In the genomic region with DNA sequence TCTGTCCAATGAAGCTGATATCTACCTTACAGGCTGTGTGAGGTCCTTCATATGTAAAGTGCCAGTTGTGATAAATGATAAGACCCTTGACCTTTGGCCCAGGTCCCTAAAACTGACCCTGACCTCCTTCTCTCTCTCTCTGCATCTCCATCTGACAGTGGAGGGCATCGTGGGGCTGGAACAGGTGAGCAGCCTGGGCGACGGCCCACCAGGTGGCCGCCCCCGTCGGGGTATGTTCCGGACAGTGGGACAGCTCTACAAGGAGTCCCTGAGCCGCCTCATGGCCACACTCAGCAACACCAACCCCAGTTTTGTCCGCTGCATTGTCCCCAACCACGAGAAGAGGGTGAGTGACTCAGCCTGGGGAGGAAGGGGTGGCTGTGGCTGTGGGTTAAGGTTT, we compare ENCODE assay signal across 10 cellular contexts. TPM values are rescaled to one million over a fixed set of nuclear protein-coding genes. Genes with fewer than 3 reads are reported as not detected.
"Had no signal": no experiment of that assay in that cellular context is flagged by ENCODE, and none has a peak within 500 bp of the region (broad histone marks: within the 10 kb centered on the region; RNA-seq: fewer than 3 reads in every experiment).

No MANE protein-coding gene starts in this region.

- H3K4me2 ChIP-seq: GM23338 had no signal

- H3K27ac ChIP-seq: GM23248 had no signal

- H3K36me3 ChIP-seq: HAP-1 had no signal

- H3K9ac ChIP-seq: GM23248 had no signal

- H3K9me3 ChIP-seq: HAP-1 had no signal

- H3K4me3 ChIP-seq: GM23248, GM23338, HAP-1 had no signal

- H2AFZ ChIP-seq: GM23248, GM23338 had no signal

- H3K4me1 ChIP-seq: HAP-1 had no signal

- FAIRE-seq: H1, H54 had no signal

- DNase-seq: GM23248, GOT3, H7, H9, HCEC 1CT, HFFc6 had no signal

RNA-seq across cellular contexts. Expression of a gene that starts 53.7 kb away (rescaled TPM):
- total RNA-seq: GM23248 had no signal
- polyA plus RNA-seq: GM23248 had no signal
